ENCODE assay signal across 8 cellular contexts in the genomic region with DNA sequence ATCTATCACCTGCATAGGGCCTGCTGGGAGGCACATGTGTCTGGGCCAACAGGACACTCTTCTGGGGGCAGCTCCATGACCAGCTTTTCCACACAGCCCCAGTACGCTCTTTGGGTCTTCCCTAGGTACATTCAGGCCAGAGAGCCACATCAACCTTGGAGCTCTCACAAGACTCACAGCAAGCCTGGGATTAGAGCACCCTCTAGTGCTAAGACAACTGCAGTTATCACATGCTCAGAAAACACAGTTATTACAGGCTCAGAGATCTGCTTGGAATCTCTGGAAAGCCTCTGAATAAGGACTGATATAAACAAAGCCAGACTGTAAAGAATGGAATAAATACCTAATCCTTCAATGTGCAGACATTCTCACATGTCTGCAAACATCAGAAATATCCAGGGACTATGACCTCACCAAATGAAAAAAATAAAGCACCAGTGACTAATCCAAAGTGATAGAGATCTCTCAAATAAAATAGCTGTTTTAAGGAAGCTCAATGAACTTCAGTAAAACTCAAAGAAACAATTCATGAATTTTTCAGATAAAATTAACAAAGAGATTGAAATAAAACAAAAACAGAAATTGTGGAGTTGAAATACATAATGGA.
DNase-seq lines count a peak whose midpoint lies in the region; ATAC-seq and TF ChIP-seq lines count a peak whose summit lies in the region.

No MANE protein-coding gene starts in this region.

- H3K27ac Mint-ChIP-seq in activated CD4-positive, alpha-beta T cell treated with anti-CD3 and anti-CD28 coated beads, Interleukin-2, amount 10 ng/mL, durations not matched to agents 7 days and 5 days, result no peak overlapping the region

- no peaks in the 10 kb centered on the region for H3K27me3 Mint-ChIP-seq in activated CD4-positive, alpha-beta T cell treated with anti-CD3 and anti-CD28 coated beads, Interleukin-2, amount 10 ng/mL, durations not matched to agents 7 days and 5 days

- no peaks in the 10 kb centered on the region for H3K36me3 Mint-ChIP-seq in activated CD4-positive, alpha-beta T cell treated with anti-CD3 and anti-CD28 coated beads, Interleukin-2, amount 10 ng/mL, durations not matched to agents 7 days and 5 days (ENCODE audit: low read depth)

- H3K27me3 ChIP-seq in kidney epithelial cell (ENCODE audit: control insufficient read depth, insufficient read depth, low read length), result no peaks in the 10 kb centered on the region

- TF ChIP-seq CTCF in LNCAP (IDR thresholded peaks at IDR 0.05), result peak; percentile 72
- TF ChIP-seq CTCF in kidney epithelial cell (IDR thresholded peaks at IDR 0.05; ENCODE audit: insufficient read depth, low read length, poor library complexity, severe bottlenecking), result peak; percentile 35

- ATAC-seq in GM21526 (IDR thresholded peaks at IDR 0.05; ENCODE audit: low FRiP score, unreplicated experiment) (peak; percentile 74), HG03139 (IDR thresholded peaks at IDR 0.05; ENCODE audit: unreplicated experiment) (no peak)

- H3K9me3 Mint-ChIP-seq in activated CD4-positive, alpha-beta T cell treated with anti-CD3 and anti-CD28 coated beads, Interleukin-2, amount 10 ng/mL, durations not matched to agents 7 days and 5 days, result no peaks in the 10 kb centered on the region

- no peak overlapping the region for H3K4me3 ChIP-seq in kidney epithelial cell (ENCODE audit: low read depth, low read length)

- H3K4me3 Mint-ChIP-seq in activated CD4-positive, alpha-beta T cell treated with anti-CD3 and anti-CD28 coated beads, Interleukin-2, amount 10 ng/mL, durations not matched to agents 7 days and 5 days, result no peak overlapping the region

- H3K36me3 ChIP-seq in kidney epithelial cell (ENCODE audit: control insufficient read depth, insufficient read depth, low read length), result no peaks in the 10 kb centered on the region

- CTCF ChIA-PET in activated CD4-positive, alpha-beta T cell treated with anti-CD3 and anti-CD28 coated beads, Interleukin-2, amount 10 ng/mL, durations not matched to agents 7 days and 5 days (lab: Charles Lee), result interaction anchor here (0.5 to 1.5 kb wide), 5 partner anchors 14 to 675 kb away, joined by 3 to 5 read pairs (median 3); no protein-coding TSS in a partner anchor

- H3K4me1 Mint-ChIP-seq in activated CD4-positive, alpha-beta T cell treated with anti-CD3 and anti-CD28 coated beads, Interleukin-2, amount 10 ng/mL, durations not matched to agents 7 days and 5 days, result no peaks in the 10 kb centered on the region

- POLR2A ChIA-PET in activated CD4-positive, alpha-beta T cell treated with anti-CD3 and anti-CD28 coated beads, Interleukin-2, amount 10 ng/mL, durations not matched to agents 7 days and 5 days (lab: Charles Lee), result interaction anchor here (0.5 kb wide), 1 partner anchor 179 kb away, joined by 3 read pairs; no protein-coding TSS in a partner anchor

- peak; percentile 84 for DNase-seq in DMS 273 (lab: John Stamatoyannopoulos, UW; ENCODE audit: unreplicated experiment)
- DNase-seq in DMS 273 treated with DMSO at 0.1 percent for 48 hours (lab: John Stamatoyannopoulos, UW), result no peak
- DNase-seq in activated CD4-positive, alpha-beta T cell treated with anti-CD3 and anti-CD28 coated beads, Interleukin-2, amount 10 ng/mL, durations not matched to agents 7 days and 5 days, result peak; percentile 52
- DNase-seq in kidney epithelial cell (ENCODE audit: low read depth), result peak; percentile 21
- no peak for DNase-seq in activated effector memory CD4-positive, alpha-beta T cell treated with anti-CD3 and anti-CD28 coated beads, Interleukin-2, amount 50 U/mL, for 16 hours

Comparison
In these comparisons a context has a peak if more than half of its experiments do, and no peak if none do; other contexts are left out.
1. DNase-seq: peak in DMS 273 (single experiment), activated CD4-positive, alpha-beta T cell treated with anti-CD3 and anti-CD28 coated beads, Interleukin-2, amount 10 ng/mL, durations not matched to agents 7 days and 5 days (single experiment) and kidney epithelial cell (single experiment); none in DMS 273 treated with DMSO at 0.1 percent for 48 hours (single experiment) and activated effector memory CD4-positive, alpha-beta T cell treated with anti-CD3 and anti-CD28 coated beads, Interleukin-2, amount 50 U/mL, for 16 hours (single experiment).